Comparison of ENCODE assay signal across 28 cellular contexts in genomic region chr1:204178487-204179281, GRCh38. TPM values are rescaled to one million over a fixed set of nuclear protein-coding genes. Genes with fewer than 3 reads are reported as not detected.
"Had no signal": no experiment of that assay in that cellular context is flagged by ENCODE, and none has a peak within 500 bp of the region (broad histone marks: within the 10 kb centered on the region; RNA-seq: fewer than 3 reads in every experiment).

No MANE protein-coding gene starts in this region.

- H3K27ac ChIP-seq: cardiac muscle cell, gastrocnemius medialis, psoas muscle, skin epidermis, stomach, vagina, VCaP had no signal

- H3K4me1 ChIP-seq: gastrocnemius medialis, psoas muscle, stomach, vagina had no signal

- H3K36me3 ChIP-seq: cardiac muscle cell, gastrocnemius medialis, stomach, vagina had no signal

- H3K27me3 ChIP-seq: vagina had no signal

- ATAC-seq: esophagus mucosa, gastrocnemius medialis, mucosa of descending colon, psoas muscle had no signal

- DNase-seq: activated CD4-positive, alpha-beta T cell treated with anti-CD3 and anti-CD28 coated beads for 1 hour; activated CD4-positive, alpha-beta T cell treated with anti-CD3 and anti-CD28 coated beads, Interleukin-2, amount 50 U/mL, for 48 hours; activated naive CD4-positive, alpha-beta T cell treated with Interleukin-2 at 50 U/mL for 16 hours; activated naive CD8-positive, alpha-beta T cell treated with anti-CD3 and anti-CD28 coated beads, Interleukin-2, amount 10 ng/mL, durations not matched to agents 7 days and 5 days; amygdala; effector CD8-positive, alpha-beta T cell; gastrocnemius medialis; head of caudate nucleus; kidney glomerular epithelial cell; mesenchymal stem cell; mucosa of descending colon; naive B cell; psoas muscle; right cardiac atrium; stimulated activated CD4-positive, alpha-beta T cell treated with anti-CD3 and anti-CD28 coated beads, Interleukin-15, amount 100 ng/mL, for 24 hours; stimulated activated CD4-positive, alpha-beta T cell treated with anti-CD3 and anti-CD28 coated beads, Interleukin-2, amount 100 ng/mL, for 48 hours; stomach; T-helper 9 cell; trophoblast cell had no signal

- H3K9me3 ChIP-seq: gastrocnemius medialis, mucosa of descending colon, psoas muscle, stomach, vagina had no signal

- H3K4me3 ChIP-seq: cardiac muscle cell, gastrocnemius medialis, mucosa of descending colon, psoas muscle, skin epidermis, stomach, vagina had no signal

RNA-seq across cellular contexts. Expression of gene REN, which starts 12.5 kb away (rescaled TPM):
- total RNA-seq: activated naive CD8-positive, alpha-beta T cell treated with anti-CD3 and anti-CD28 coated beads, Interleukin-2, amount 10 ng/mL, durations not matched to agents 7 days and 5 days; cardiac muscle cell; chondrocyte; esophagus mucosa; neural crest cell; osteocyte; psoas muscle; stomach; temporal lobe; vagina had no signal

RNA-seq across cellular contexts. Expression of gene KISS1, which starts 17.6 kb away (rescaled TPM):
- total RNA-seq: activated naive CD8-positive, alpha-beta T cell treated with anti-CD3 and anti-CD28 coated beads, Interleukin-2, amount 10 ng/mL, durations not matched to agents 7 days and 5 days; esophagus mucosa; gastrocnemius medialis; neural crest cell; osteocyte; psoas muscle; right cardiac atrium; temporal lobe; vagina had no signal

RNA-seq across cellular contexts. Expression of gene GOLT1A, which starts 35.1 kb away (rescaled TPM):
- total RNA-seq: activated naive CD8-positive, alpha-beta T cell treated with anti-CD3 and anti-CD28 coated beads, Interleukin-2, amount 10 ng/mL, durations not matched to agents 7 days and 5 days; chondrocyte; esophagus mucosa; neural crest cell; osteocyte; psoas muscle; right cardiac atrium; vagina had no signal
